Comparison of ENCODE assay signal across 24 cellular contexts in genomic region chr3:131393868-131394267, GRCh38.
"Had no signal": no experiment of that assay in that cellular context is flagged by ENCODE, and none has a peak within 500 bp of the region (broad histone marks: within the 10 kb centered on the region; RNA-seq: fewer than 3 reads in every experiment).

No MANE protein-coding gene starts in this region.

- H3K36me3 ChIP-seq: stomach, suprapubic skin, tibial nerve had no signal

- DNase-seq: activated CD4-positive, alpha-beta T cell treated with anti-CD3 and anti-CD28 coated beads, Interleukin-2, amount 50 U/mL, for 1 hour; activated CD4-positive, CD25-positive, alpha-beta regulatory T cell treated with anti-CD3 and anti-CD28 coated beads, Interleukin-2, amount 50 U/mL, for 72 hours; activated CD8-positive, alpha-beta T cell treated with anti-CD3 and anti-CD28 coated beads, Interleukin-2, amount 10 ng/mL, durations not matched to agents 7 days and 5 days; activated gamma-delta T cell; activated naive CD4-positive, alpha-beta T cell treated with anti-CD3 and anti-CD28 coated beads, Interleukin-2, amount 50 U/mL, for 16 hours; activated naive CD8-positive, alpha-beta T cell treated with anti-CD3 and anti-CD28 coated beads, Interleukin-2, amount 50 U/mL, for 24 hours; aorta; central memory CD4-positive, alpha-beta T cell; effector memory CD4-positive, alpha-beta T cell; foreskin melanocyte; immature natural killer cell; natural killer cell; right cardiac atrium; stimulated activated CD4-positive, alpha-beta T cell treated with anti-CD3 and anti-CD28 coated beads, Interleukin-1b, Interleukin-23, amount 100 ng/mL, for 48 hours; stomach; T-helper 2 cell had no signal

- H3K27ac ChIP-seq: hepatocyte, skin epidermis, stomach, suprapubic skin, tibial nerve, VCaP had no signal

- H3K36me3 Mint-ChIP-seq: immature natural killer cell, natural killer cell had no signal

- H3K27me3 ChIP-seq: hepatocyte, stomach, suprapubic skin, tibial nerve had no signal

- ATAC-seq: activated CD8-positive, alpha-beta T cell treated with anti-CD3 and anti-CD28 coated beads, Interleukin-2, amount 10 ng/mL, durations not matched to agents 7 days and 5 days; activated naive CD8-positive, alpha-beta T cell treated with anti-CD3 and anti-CD28 coated beads, Interleukin-2, amount 50 U/mL, for 24 hours; esophagus mucosa; natural killer cell had no signal

- H3K4me3 Mint-ChIP-seq: activated CD8-positive, alpha-beta T cell treated with anti-CD3 and anti-CD28 coated beads, Interleukin-2, amount 10 ng/mL, durations not matched to agents 7 days and 5 days; activated naive CD8-positive, alpha-beta T cell treated with anti-CD3 and anti-CD28 coated beads, Interleukin-2, amount 50 U/mL, for 24 hours; activated T-helper 1 cell treated with anti-CD3 and anti-CD28 coated beads, Interleukin-12 subunit alpha, Interleukin-12 subunit beta, Interleukin-2, Interleukin-4 antibody, amounts not matched to agents 30 ng/mL and 10 ng/mL and 1 ng/mL, durations not matched to agents 14 hours and 24 hours and 36 hours; immature natural killer cell; natural killer cell had no signal

- H3K4me1 ChIP-seq: stomach, suprapubic skin had no signal

- H3K4me1 Mint-ChIP-seq: activated naive CD8-positive, alpha-beta T cell treated with anti-CD3 and anti-CD28 coated beads, Interleukin-2, amount 50 U/mL, for 24 hours; immature natural killer cell; natural killer cell had no signal

- H3K27me3 Mint-ChIP-seq: activated naive CD8-positive, alpha-beta T cell treated with anti-CD3 and anti-CD28 coated beads, Interleukin-2, amount 50 U/mL, for 24 hours had no signal

- H3K4me3 ChIP-seq: hepatocyte, skin epidermis, stomach, suprapubic skin, tibial nerve had no signal

- H3K27ac Mint-ChIP-seq: activated CD8-positive, alpha-beta T cell treated with anti-CD3 and anti-CD28 coated beads, Interleukin-2, amount 10 ng/mL, durations not matched to agents 7 days and 5 days; activated naive CD8-positive, alpha-beta T cell treated with anti-CD3 and anti-CD28 coated beads, Interleukin-2, amount 50 U/mL, for 24 hours; activated T-helper 1 cell treated with anti-CD3 and anti-CD28 coated beads, Interleukin-12 subunit alpha, Interleukin-12 subunit beta, Interleukin-2, Interleukin-4 antibody, amounts not matched to agents 30 ng/mL and 10 ng/mL and 1 ng/mL, durations not matched to agents 14 hours and 24 hours and 36 hours; immature natural killer cell; natural killer cell; progenitor cell of endocrine pancreas had no signal

- H3K9me3 Mint-ChIP-seq: activated naive CD8-positive, alpha-beta T cell treated with anti-CD3 and anti-CD28 coated beads, Interleukin-2, amount 50 U/mL, for 24 hours; activated T-helper 1 cell treated with anti-CD3 and anti-CD28 coated beads, Interleukin-12 subunit alpha, Interleukin-12 subunit beta, Interleukin-2, Interleukin-4 antibody, amounts not matched to agents 30 ng/mL and 10 ng/mL and 1 ng/mL, durations not matched to agents 14 hours and 24 hours and 36 hours; immature natural killer cell; natural killer cell had no signal

- H3K9me3 ChIP-seq: stomach, suprapubic skin, tibial nerve had no signal
